In the genomic region with DNA sequence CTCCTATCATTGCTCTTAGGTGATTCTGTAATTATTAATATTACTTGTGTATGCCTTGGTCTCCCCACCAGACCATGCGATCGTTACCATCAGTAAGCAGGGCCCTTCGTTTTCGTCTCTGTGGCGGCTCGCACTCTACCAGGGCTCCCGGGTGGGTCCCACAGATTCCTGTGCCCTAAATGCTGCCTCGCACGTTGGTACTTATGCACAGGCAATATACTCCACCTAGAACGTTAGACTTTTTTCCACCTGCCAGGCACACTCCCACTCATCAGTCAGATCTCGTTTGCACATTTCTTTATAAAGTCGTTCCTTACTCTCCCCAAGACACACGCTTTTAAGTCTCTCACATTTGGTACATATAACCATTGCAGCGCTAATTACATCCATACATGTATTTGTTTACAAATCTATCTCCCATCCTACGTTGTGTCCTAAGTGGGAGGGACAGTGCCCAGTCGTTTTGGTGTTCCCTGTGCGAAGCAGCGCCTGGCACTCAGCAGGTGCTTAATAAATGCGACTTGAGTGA, we compare ENCODE assay signal across 1 cellular context.
TF ChIP-seq lines count a peak whose summit lies in the region.

No MANE protein-coding gene starts in this region.

TF ChIP-seq in GM12878, 131 proteins besides CTCF, POLR2A, EP300 and RAD21:
- TF ChIP-seq POU2F2 (IDR thresholded peaks at IDR 0.05; ENCODE audit: borderline replicate concordance, low read depth, low read length) (no peak), MEF2A (IDR thresholded peaks at IDR 0.05; ENCODE audit: insufficient read depth, low read depth, low read length) (0 out of 2 replicates have a peak, but pooled peaks have one; percentile 3)
